5 cellular contexts compared by ENCODE assay signal in the genomic region with DNA sequence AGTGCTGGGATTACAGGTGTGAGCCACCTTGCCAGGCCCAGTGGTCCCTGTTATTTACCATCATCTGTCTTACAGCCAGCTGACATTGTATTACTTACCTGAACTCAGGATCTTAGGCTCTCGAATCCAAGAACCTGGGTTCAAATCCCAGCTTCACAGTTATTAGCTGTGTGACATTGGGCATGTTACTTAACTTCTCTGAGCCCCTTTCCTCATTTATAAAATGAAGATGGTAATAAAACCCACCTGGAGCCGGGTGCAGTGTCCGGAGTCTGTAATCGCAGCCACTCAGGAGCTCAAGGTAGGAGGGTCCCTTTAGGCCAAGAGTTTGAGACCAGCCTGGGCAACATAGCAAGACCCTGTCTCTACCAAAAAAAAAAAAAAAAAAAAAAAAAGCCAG. TPM values are rescaled to one million over a fixed set of nuclear protein-coding genes. Genes with fewer than 3 reads are reported as not detected.
DNase-seq lines count a peak whose midpoint lies in the region; ATAC-seq, FAIRE-seq and TF ChIP-seq lines count a peak whose summit lies in the region.
"Not testable (repeated sequence)": the region's sequence is repeated elsewhere in the genome, so short reads cannot be mapped to it uniquely, and the experiment has no call there.

No MANE protein-coding gene starts in this region.

- H3K4me1 ChIP-seq in GM23338 (ENCODE audit: insufficient read depth); K562 (replicated peaks in 1 of 2; ENCODE audit: control insufficient read depth in 2 of 2, insufficient read depth in 2 of 2, low read length in 2 of 2); endodermal cell (ENCODE audit: control insufficient read depth, insufficient read depth, low read length): not testable (repeated sequence)

- not testable (repeated sequence) for H3K9me1 ChIP-seq in K562 (ENCODE audit: control insufficient read depth, insufficient read depth, low read length)

- H3K27ac Mint-ChIP-seq in GM23338; WTC11; endodermal cell; osteocyte (ENCODE audit: unreplicated experiment): not testable (repeated sequence)

- FAIRE-seq in K562 (lab: Jason Lieb, UNC) = not testable (repeated sequence)

- not testable (repeated sequence) for DNase-seq in GM23338 (ENCODE audit: low spot score); WTC11 (ENCODE audit: low spot score); K562 (ENCODE audit: extremely low read depth in 1 of 4, low spot score in 3 of 4)
- DNase-seq in endodermal cell = peak; percentile 11
- peak; percentile 15 for DNase-seq in osteocyte (ENCODE audit: extremely low spot score, unreplicated experiment)

- H2AFZ ChIP-seq in GM23338; K562 (ENCODE audit: low read depth, low read length): not testable (repeated sequence)

- not testable (repeated sequence) for H3K4me1 Mint-ChIP-seq in GM23338; endodermal cell; osteocyte (ENCODE audit: unreplicated experiment)
- H3K4me1 Mint-ChIP-seq in WTC11 = peaks cover 11% of the 10 kb centered on the region

- not testable (repeated sequence) for H3K4me2 ChIP-seq in GM23338; K562 (ENCODE audit: insufficient read depth, low read length)

- not testable (repeated sequence) for H3K9me2 ChIP-seq in GM23338 (ENCODE audit: insufficient read depth)

- not testable (repeated sequence) for H3F3A ChIP-seq in GM23338 (replicated peaks; ENCODE audit: low read depth)

- not testable (repeated sequence) for H3K9me3 Mint-ChIP-seq in GM23338; WTC11; endodermal cell; osteocyte (ENCODE audit: unreplicated experiment)

- not testable (repeated sequence) for TF ChIP-seq POLR2A in K562 (conservative IDR thresholded peaks at IDR 0.05)

- H3K27me3 ChIP-seq in GM23338 (ENCODE audit: insufficient read depth); K562 (ENCODE audit: control insufficient read depth in 2 of 2, insufficient read depth in 2 of 2, low read length in 2 of 2); endodermal cell (ENCODE audit: control insufficient read depth, insufficient read depth, low read length, poor library complexity, severe bottlenecking): not testable (repeated sequence)

- H3K4me3 ChIP-seq in GM23338; K562; endodermal cell (ENCODE audit: low read length): not testable (repeated sequence)

- H3K27me3 Mint-ChIP-seq in GM23338 (ENCODE audit: insufficient read depth, low read depth, poor library complexity); WTC11 (ENCODE audit: low read depth); endodermal cell (ENCODE audit: insufficient read depth); osteocyte (ENCODE audit: unreplicated experiment): not testable (repeated sequence)

- H3K36me3 ChIP-seq in GM23338 (ENCODE audit: insufficient read depth); K562 (ENCODE audit: control insufficient read depth, insufficient read depth, low read length); endodermal cell (ENCODE audit: control insufficient read depth, insufficient read depth, low read length): not testable (repeated sequence)

- in situ Hi-C loops in K562 (cut with MboI) = not testable (repeated sequence)

- TF ChIP-seq RAD21 in K562 (CRISPR knock-in tag; conservative IDR thresholded peaks at IDR 0.05 in 1 of 2, IDR thresholded peaks at IDR 0.05 in 1 of 2) = not testable (repeated sequence)

- ATAC-seq in GM23338, WTC11, K562: not testable (repeated sequence)

- not testable (repeated sequence) for H3K4me3 Mint-ChIP-seq in GM23338; WTC11; endodermal cell; osteocyte (ENCODE audit: unreplicated experiment)

- H4K20me1 ChIP-seq in GM23338 (replicated peaks; ENCODE audit: insufficient read depth); K562 (replicated peaks; ENCODE audit: control insufficient read depth, insufficient read depth, low read length): not testable (repeated sequence)

- not testable (repeated sequence) for H3K79me2 ChIP-seq in GM23338 (replicated peaks; ENCODE audit: insufficient read depth); K562 (ENCODE audit: control insufficient read depth, insufficient read depth, low read length)

- not testable (repeated sequence) for TF ChIP-seq CTCF in GM23338 (conservative IDR thresholded peaks at IDR 0.05; ENCODE audit: low read depth in 2 of 2); WTC11 (IDR thresholded peaks at IDR 0.05); K562 (IDR thresholded peaks at IDR 0.05 in 2 of 3, conservative IDR thresholded peaks at IDR 0.05 in 1 of 3; ENCODE audit: insufficient read depth in 2 of 3, low read depth in 1 of 3, low read length in 3 of 3); endodermal cell (conservative IDR thresholded peaks at IDR 0.05); osteocyte (IDR thresholded peaks at IDR 0.05)

- not testable (repeated sequence) for H3K9me3 ChIP-seq in K562 (replicated peaks; ENCODE audit: control insufficient read depth, insufficient read depth, low read depth, low read length); endodermal cell (ENCODE audit: control insufficient read depth, low read length)

- H3K9ac ChIP-seq in K562 (ENCODE audit: insufficient read depth in 1 of 2, low read depth in 2 of 2, low read length in 2 of 2); endodermal cell (ENCODE audit: extremely low read depth, low read length, poor library complexity, severe bottlenecking): not testable (repeated sequence)

- BruUV-seq in K562 (replicated peaks; lab: Mats Ljungman, UMichigan) = not testable (repeated sequence)

- intact Hi-C loops in K562 (cut with micrococcal nuclease) = not testable (repeated sequence)

- WGBS in K562 (ENCODE audit: insufficient coverage, low coverage, missing lambda C conversion rate) = 75% methylated on average over 4 of the region's 4 CpGs
- no CpG with 5 or more reads among the region's 4 CpGs for WGBS in endodermal cell (ENCODE audit: insufficient coverage in 1 of 2, insufficient read length in 1 of 2), 2 experiments

- not testable (repeated sequence) for TF ChIP-seq EP300 in K562 (IDR thresholded peaks at IDR 0.05; ENCODE audit: low read length)

- peak overlapping the region; percentile 69; the same call in 1 of the 2 replicates for H3K27ac ChIP-seq in GM23338 (ENCODE audit: low read depth)
- not testable (repeated sequence) for H3K27ac ChIP-seq in K562 (ENCODE audit: extremely low read depth, low read depth, low read length); endodermal cell (ENCODE audit: low read depth, low read length)

- POLR2A ChIA-PET in WTC11 (lab: Charles Lee); K562 (lab: Yijun Ruan, JAX): not testable (repeated sequence)

- CTCF ChIA-PET in WTC11 (lab: Charles Lee); K562 (lab: Yijun Ruan, JAX; ENCODE audit: low intra/inter-chr PET ratio): not testable (repeated sequence)

- not testable (repeated sequence) for H3K36me3 Mint-ChIP-seq in GM23338 (ENCODE audit: low read depth); WTC11; endodermal cell (ENCODE audit: low read depth); osteocyte (ENCODE audit: unreplicated experiment)

TF ChIP-seq in WTC11, 78 proteins besides CTCF, POLR2A, EP300 and RAD21:
- 0 out of 2 replicates have a peak, but pooled peaks have one; percentile 25 for TF ChIP-seq GTF2I (CRISPR knock-in tag; conservative IDR thresholded peaks at IDR 0.05)

TF ChIP-seq in K562, 482 proteins besides CTCF, POLR2A, EP300 and RAD21 (continues in another document):
- peak; percentile 31 for TF ChIP-seq ZFP36 (IDR thresholded peaks at IDR 0.05; ENCODE audit: low read depth, low read length, partially characterized antibody)
- TF ChIP-seq BCOR (IDR thresholded peaks at IDR 0.05) = peak; percentile 69

RNA-seq across cellular contexts. Expression of a gene that starts 55.5 kb away (rescaled TPM):
- 51.4 and 53.5 TPM in 2 replicates for total RNA-seq in GM23338 (2014; rRNA removed; shearing (Covaris generic))
- polyA plus RNA-seq in GM23338 (2016; fragmentation: Nextera tagmentation; extraction: Ambion mirVana) = 38.8 and 40.8 TPM in 2 replicates
- total RNA-seq in WTC11 (2021) = 28.9 to 32.8 TPM (median 32.4 TPM) in 3 replicates
- 23.7 and 108 TPM in 2 replicates for total RNA-seq in K562 (2011; cell fraction: chromatin; rRNA removed; ENCODE audit: low replicate concordance)
- total RNA-seq in K562 (2011; cell fraction: nucleolus; rRNA removed) = 13.2 and 19.5 TPM in 2 replicates
- 39.4 and 61.3 TPM in 2 replicates for total RNA-seq in K562 (2011; cell fraction: nucleoplasm; rRNA removed)
- 25.1 and 33.3 TPM in 2 replicates for total RNA-seq in K562 (2014; rRNA removed)
- 52.9 and 55.3 TPM in 2 replicates for total RNA-seq in K562 (2014; rRNA removed; fragmentation: Illumina TruSeq; extraction: Trizol)
- 39.9 and 50.5 TPM in 2 replicates for total RNA-seq in K562 (2015; rRNA removed; fragmentation: Illumina TruSeq; extraction: Trizol)
- 30.8 and 33.9 TPM in 2 replicates for total RNA-seq in K562 (2021)
- polyA plus RNA-seq in K562 (2011; rRNA removed) = 67.5 and 101 TPM in 2 replicates
- 29.2 and 43.3 TPM in 2 replicates for polyA plus RNA-seq in K562 (2011; cell fraction: cytosol; rRNA removed)
- 22.7 and 29.3 TPM in 2 replicates for polyA plus RNA-seq in K562 (2011; cell fraction: nucleus; rRNA removed)
- polyA plus RNA-seq in K562 (2012) = 28.2 and 47.4 TPM in 2 replicates
- polyA plus RNA-seq in K562 (2014; fragmentation: Illumina TruSeq; extraction: Trizol) = 47.5 and 72.5 TPM in 2 replicates
- polyA plus RNA-seq in K562 (2014; fragmentation: Nextera tagmentation; extraction: Ambion mirVana) = 10 to 100 TPM; 23.0 to 30.5 TPM
- polyA plus RNA-seq in K562 (2014; rRNA removed) = 32.2 and 41.2 TPM in 2 replicates
- 85.8 and 104 TPM in 2 replicates for polyA minus RNA-seq in K562 (2011; rRNA and poly(A)+ RNA removed)
- polyA minus RNA-seq in K562 (2011; cell fraction: cytosol; rRNA and poly(A)+ RNA removed) = 20.7 and 44.3 TPM in 2 replicates
- polyA minus RNA-seq in K562 (2011; cell fraction: nucleus; rRNA and poly(A)+ RNA removed) = 29.1 and 38.3 TPM in 2 replicates
- 10 to 100 TPM; 30.0 to 35.7 TPM for total RNA-seq in endodermal cell
- 47.5 TPM for polyA plus RNA-seq in endodermal cell (2013, experiment 1 of 2)
- polyA plus RNA-seq in endodermal cell (2013, experiment 2 of 2) = 44.7 TPM
- 32.2 and 33.2 TPM in 2 replicates for total RNA-seq in osteocyte
